Comparison of ENCODE assay signal across 1 cellular context in genomic region chr19:47225746-47226425, GRCh38.
TF ChIP-seq lines count a peak whose summit lies in the region.

No MANE protein-coding gene starts in this region.

TF ChIP-seq in HepG2, 621 proteins besides CTCF, POLR2A, EP300 and RAD21 (continued from another document and continues in another):
- TF ChIP-seq ZGPAT (CRISPR knock-in tag; IDR thresholded peaks at IDR 0.05) (peak; percentile 28; the same call in 1 of the 2 replicates), MTF2 (CRISPR knock-in tag; IDR thresholded peaks at IDR 0.05; ENCODE audit: borderline replicate concordance) (no peak), XRCC5 (optimal IDR thresholded peaks at IDR 0.05; ENCODE audit: low read length) (no peak), ZNF280D (CRISPR knock-in tag; IDR thresholded peaks at IDR 0.05) (0 out of 2 replicates have a peak, but pooled peaks have one; percentile 8), SP5 (CRISPR knock-in tag; IDR thresholded peaks at IDR 0.05; ENCODE audit: borderline replicate concordance, low read depth) (peak; percentile 64), SRSF4 (IDR thresholded peaks at IDR 0.05; ENCODE audit: low read depth, low read length, poor library complexity, severe bottlenecking) (peak; percentile 72), ZNF678 (CRISPR knock-in tag; IDR thresholded peaks at IDR 0.05) (no peak), PHF21A (CRISPR knock-in tag; IDR thresholded peaks at IDR 0.05) (peak; percentile 74), ZNF260 (CRISPR knock-in tag; IDR thresholded peaks at IDR 0.05; ENCODE audit: borderline replicate concordance, low read depth) (no peak), PAF1 (CRISPR knock-in tag; IDR thresholded peaks at IDR 0.05) (no peak), TSC22D2 (CRISPR knock-in tag; IDR thresholded peaks at IDR 0.05; ENCODE audit: borderline replicate concordance) (peak; percentile 85; the same call in 1 of the 2 replicates), CBX1 (IDR thresholded peaks at IDR 0.05; ENCODE audit: low read depth) (peak; percentile 95), NR0B2 (CRISPR knock-in tag; IDR thresholded peaks at IDR 0.05) (peak; percentile 69; the same call in 1 of the 2 replicates), HNF1A (IDR thresholded peaks at IDR 0.05; ENCODE audit: low read depth) (no peak), HNF1A (CRISPR knock-in tag; IDR thresholded peaks at IDR 0.05; ENCODE audit: borderline replicate concordance) (peak; percentile 31; the same call in 1 of the 2 replicates), ZNF12 (CRISPR knock-in tag; IDR thresholded peaks at IDR 0.05) (no peak), SP4 (CRISPR knock-in tag; IDR thresholded peaks at IDR 0.05) (peak; percentile 88), ZC3H13 (CRISPR knock-in tag; IDR thresholded peaks at IDR 0.05) (0 out of 2 replicates have a peak, but pooled peaks have one; percentile 6), TERF1 (CRISPR knock-in tag; IDR thresholded peaks at IDR 0.05) (no peak), AKAP8 (CRISPR knock-in tag; IDR thresholded peaks at IDR 0.05) (peak; percentile 86; the same call in 1 of the 2 replicates), ZNF784 (CRISPR knock-in tag; IDR thresholded peaks at IDR 0.05; ENCODE audit: borderline replicate concordance) (no peak; the same call in 1 of the 2 replicates), ZFAT (CRISPR knock-in tag; conservative IDR thresholded peaks at IDR 0.05) (peak; percentile 80; the same call in 1 of the 2 replicates), ZNF484 (CRISPR knock-in tag; IDR thresholded peaks at IDR 0.05; ENCODE audit: borderline replicate concordance, low read depth) (no peak), POLR2G (IDR thresholded peaks at IDR 0.05; ENCODE audit: low read depth, low read length) (peak; percentile 98), TBX3 (IDR thresholded peaks at IDR 0.05; ENCODE audit: borderline replicate concordance) (no peak), TMF1 (CRISPR knock-in tag; IDR thresholded peaks at IDR 0.05; ENCODE audit: low read depth) (no peak), ZNF782 (CRISPR knock-in tag; IDR thresholded peaks at IDR 0.05; ENCODE audit: borderline replicate concordance) (peak; percentile 17; the same call in 1 of the 2 replicates), HNRNPK (IDR thresholded peaks at IDR 0.05; ENCODE audit: low read depth, low read length, poor library complexity, severe bottlenecking) (no peak), HMGA1 (CRISPR knock-in tag; conservative IDR thresholded peaks at IDR 0.05) (no peak), ZBTB25 (CRISPR knock-in tag; IDR thresholded peaks at IDR 0.05) (0 out of 2 replicates have a peak, but pooled peaks have one; percentile 51), ZMYM4 (CRISPR knock-in tag; IDR thresholded peaks at IDR 0.05) (peak; percentile 85), ETV5 (CRISPR knock-in tag; IDR thresholded peaks at IDR 0.05; ENCODE audit: borderline replicate concordance) (peak; percentile 64; the same call in 1 of the 2 replicates), ZNF564 (CRISPR knock-in tag; IDR thresholded peaks at IDR 0.05) (peak; percentile 76; the same call in 1 of the 2 replicates)
- TF ChIP-seq, protein P1, sequence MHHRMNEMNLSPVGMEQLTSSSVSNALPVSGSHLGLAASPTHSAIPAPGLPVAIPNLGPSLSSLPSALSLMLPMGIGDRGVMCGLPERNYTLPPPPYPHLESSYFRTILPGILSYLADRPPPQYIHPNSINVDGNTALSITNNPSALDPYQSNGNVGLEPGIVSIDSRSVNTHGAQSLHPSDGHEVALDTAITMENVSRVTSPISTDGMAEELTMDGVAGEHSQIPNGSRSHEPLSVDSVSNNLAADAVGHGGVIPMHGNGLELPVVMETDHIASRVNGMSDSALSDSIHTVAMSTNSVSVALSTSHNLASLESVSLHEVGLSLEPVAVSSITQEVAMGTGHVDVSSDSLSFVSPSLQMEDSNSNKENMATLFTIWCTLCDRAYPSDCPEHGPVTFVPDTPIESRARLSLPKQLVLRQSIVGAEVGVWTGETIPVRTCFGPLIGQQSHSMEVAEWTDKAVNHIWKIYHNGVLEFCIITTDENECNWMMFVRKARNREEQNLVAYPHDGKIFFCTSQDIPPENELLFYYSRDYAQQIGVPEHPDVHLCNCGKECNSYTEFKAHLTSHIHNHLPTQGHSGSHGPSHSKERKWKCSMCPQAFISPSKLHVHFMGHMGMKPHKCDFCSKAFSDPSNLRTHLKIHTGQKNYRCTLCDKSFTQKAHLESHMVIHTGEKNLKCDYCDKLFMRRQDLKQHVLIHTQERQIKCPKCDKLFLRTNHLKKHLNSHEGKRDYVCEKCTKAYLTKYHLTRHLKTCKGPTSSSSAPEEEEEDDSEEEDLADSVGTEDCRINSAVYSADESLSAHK (CRISPR knock-in tag; IDR thresholded peaks at IDR 0.05; ENCODE audit: borderline replicate concordance): no peak
- TF ChIP-seq, protein P2, sequence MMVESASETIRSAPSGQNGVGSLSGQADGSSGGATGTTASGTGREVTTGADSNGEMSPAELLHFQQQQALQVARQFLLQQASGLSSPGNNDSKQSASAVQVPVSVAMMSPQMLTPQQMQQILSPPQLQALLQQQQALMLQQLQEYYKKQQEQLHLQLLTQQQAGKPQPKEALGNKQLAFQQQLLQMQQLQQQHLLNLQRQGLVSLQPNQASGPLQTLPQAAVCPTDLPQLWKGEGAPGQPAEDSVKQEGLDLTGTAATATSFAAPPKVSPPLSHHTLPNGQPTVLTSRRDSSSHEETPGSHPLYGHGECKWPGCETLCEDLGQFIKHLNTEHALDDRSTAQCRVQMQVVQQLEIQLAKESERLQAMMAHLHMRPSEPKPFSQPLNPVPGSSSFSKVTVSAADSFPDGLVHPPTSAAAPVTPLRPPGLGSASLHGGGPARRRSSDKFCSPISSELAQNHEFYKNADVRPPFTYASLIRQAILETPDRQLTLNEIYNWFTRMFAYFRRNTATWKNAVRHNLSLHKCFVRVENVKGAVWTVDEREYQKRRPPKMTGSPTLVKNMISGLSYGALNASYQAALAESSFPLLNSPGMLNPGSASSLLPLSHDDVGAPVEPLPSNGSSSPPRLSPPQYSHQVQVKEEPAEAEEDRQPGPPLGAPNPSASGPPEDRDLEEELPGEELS (CRISPR knock-in tag; IDR thresholded peaks at IDR 0.05): peak; percentile 35; the same call in 1 of the 2 replicates
- TF ChIP-seq, protein P3, sequence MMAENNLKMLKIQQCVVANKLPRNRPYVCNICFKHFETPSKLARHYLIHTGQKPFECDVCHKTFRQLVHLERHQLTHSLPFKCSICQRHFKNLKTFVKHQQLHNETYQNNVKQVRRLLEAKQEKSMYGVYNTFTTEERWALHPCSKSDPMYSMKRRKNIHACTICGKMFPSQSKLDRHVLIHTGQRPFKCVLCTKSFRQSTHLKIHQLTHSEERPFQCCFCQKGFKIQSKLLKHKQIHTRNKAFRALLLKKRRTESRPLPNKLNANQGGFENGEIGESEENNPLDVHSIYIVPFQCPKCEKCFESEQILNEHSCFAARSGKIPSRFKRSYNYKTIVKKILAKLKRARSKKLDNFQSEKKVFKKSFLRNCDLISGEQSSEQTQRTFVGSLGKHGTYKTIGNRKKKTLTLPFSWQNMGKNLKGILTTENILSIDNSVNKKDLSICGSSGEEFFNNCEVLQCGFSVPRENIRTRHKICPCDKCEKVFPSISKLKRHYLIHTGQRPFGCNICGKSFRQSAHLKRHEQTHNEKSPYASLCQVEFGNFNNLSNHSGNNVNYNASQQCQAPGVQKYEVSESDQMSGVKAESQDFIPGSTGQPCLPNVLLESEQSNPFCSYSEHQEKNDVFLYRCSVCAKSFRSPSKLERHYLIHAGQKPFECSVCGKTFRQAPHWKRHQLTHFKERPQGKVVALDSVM (CRISPR knock-in tag; IDR thresholded peaks at IDR 0.05): no peak
- TF ChIP-seq, protein P4, sequence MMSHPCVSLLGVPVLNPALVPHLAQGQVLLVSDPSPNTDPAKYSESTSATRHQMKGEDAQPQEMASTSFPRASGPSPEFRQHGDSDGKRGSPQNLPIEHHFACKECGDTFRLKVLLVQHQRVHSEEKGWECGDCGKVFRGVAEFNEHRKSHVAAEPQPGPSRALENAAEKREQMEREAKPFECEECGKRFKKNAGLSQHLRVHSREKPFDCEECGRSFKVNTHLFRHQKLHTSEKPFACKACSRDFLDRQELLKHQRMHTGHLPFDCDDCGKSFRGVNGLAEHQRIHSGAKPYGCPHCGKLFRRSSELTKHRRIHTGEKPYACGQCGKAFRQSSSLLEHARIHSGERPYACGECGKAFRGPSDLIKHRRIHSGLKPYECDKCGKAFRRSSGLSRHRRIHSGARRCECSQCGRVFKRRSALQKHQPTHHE (CRISPR knock-in tag; IDR thresholded peaks at IDR 0.05; ENCODE audit: borderline replicate concordance): 0 out of 2 replicates have a peak, but pooled peaks have one; percentile 60
